ENCODE assay signal across 34 cellular contexts in genomic region chr18:73791081-73791480, GRCh38.
DNase-seq lines count a peak whose midpoint lies in the region; ATAC-seq and TF ChIP-seq lines count a peak whose summit lies in the region.
"Had no signal": no experiment of that assay in that cellular context is flagged by ENCODE, and none has a peak within 500 bp of the region (broad histone marks: within the 10 kb centered on the region; RNA-seq: fewer than 3 reads in every experiment).

No MANE protein-coding gene starts in this region.

- TF ChIP-seq EP300 in suprapubic skin (IDR thresholded peaks at IDR 0.05) (no peak), tibial nerve (IDR thresholded peaks at IDR 0.05) (no peak)

- H3K27ac ChIP-seq in suprapubic skin (no peak overlapping the region), tibial nerve (no peak overlapping the region)
- H3K27ac ChIP-seq: dorsolateral prefrontal cortex, gastroesophageal sphincter, neural progenitor cell, SJSA1, upper lobe of right lung had no signal

- ATAC-seq in naive thymus-derived CD8-positive, alpha-beta T cell, result no peak
- ATAC-seq: activated CD8-positive, alpha-beta T cell treated with anti-CD3 and anti-CD28 coated beads for 36 hours; gastroesophageal sphincter; K562; left lobe of liver; right cardiac atrium; stimulated activated effector memory CD8-positive, alpha-beta T cell treated with anti-CD3 and anti-CD28 coated beads, Interleukin-12 subunit alpha, Interleukin-12 subunit beta, amount 100 ng/mL, for 72 hours; upper lobe of right lung had no signal

- H3K36me3 ChIP-seq in suprapubic skin (no peaks in the 10 kb centered on the region), tibial nerve (no peaks in the 10 kb centered on the region)
- H3K36me3 ChIP-seq: gastroesophageal sphincter, neural progenitor cell, SJSA1, upper lobe of right lung had no signal

- H3K27ac Mint-ChIP-seq in naive thymus-derived CD8-positive, alpha-beta T cell, result no peak overlapping the region
- H3K27ac Mint-ChIP-seq: activated CD8-positive, alpha-beta T cell treated with anti-CD3 and anti-CD28 coated beads for 36 hours; activated naive CD8-positive, alpha-beta T cell; activated T-helper 2 cell treated with anti-CD3 and anti-CD28 coated beads, Interferon-gamma antibody, Interleukin-2, Interleukin-4, amounts not matched to agents 10 μg/mL and 5 μg/mL and 100 μg/mL, durations not matched to agents 14 hours and 24 hours and 36 hours; CD4-positive, alpha-beta T cell; neural progenitor cell; stimulated activated effector memory CD8-positive, alpha-beta T cell treated with anti-CD3 and anti-CD28 coated beads, Interleukin-12 subunit alpha, Interleukin-12 subunit beta, amount 100 ng/mL, for 72 hours; T-helper 1 cell treated with Interleukin-12 subunit alpha and Interleukin-12 subunit beta and Interleukin-4 antibody, amounts not matched to agents 30 μg/mL and 1 μg/mL, for 36 hours had no signal

- WGBS in suprapubic skin, result 43% methylated on average over 4 of the region's 4 CpGs
- 45 to 46% methylated on average over 4 of the region's 4 CpGs for WGBS in tibial nerve, 2 donors

- H3K27me3 ChIP-seq in suprapubic skin (no peaks in the 10 kb centered on the region), tibial nerve (no peaks in the 10 kb centered on the region)
- H3K27me3 ChIP-seq: dorsolateral prefrontal cortex, gastroesophageal sphincter, neural progenitor cell, SJSA1, upper lobe of right lung had no signal

- H3K4me3 Mint-ChIP-seq in naive thymus-derived CD8-positive, alpha-beta T cell, result no peak overlapping the region
- H3K4me3 Mint-ChIP-seq: activated CD8-positive, alpha-beta T cell treated with anti-CD3 and anti-CD28 coated beads for 36 hours; activated naive CD8-positive, alpha-beta T cell; CD4-positive, alpha-beta T cell; neural progenitor cell; stimulated activated effector memory CD8-positive, alpha-beta T cell treated with anti-CD3 and anti-CD28 coated beads, Interleukin-12 subunit alpha, Interleukin-12 subunit beta, amount 100 ng/mL, for 72 hours; T-helper 1 cell treated with Interleukin-12 subunit alpha and Interleukin-12 subunit beta and Interleukin-4 antibody, amounts not matched to agents 30 μg/mL and 1 μg/mL, for 36 hours had no signal

- H3K9me3 Mint-ChIP-seq in naive thymus-derived CD8-positive, alpha-beta T cell, result peaks cover 0 to 6% (median 0%) of the 10 kb centered on the region in 9 donors
- H3K9me3 Mint-ChIP-seq: activated CD8-positive, alpha-beta T cell treated with anti-CD3 and anti-CD28 coated beads for 36 hours; activated T-helper 2 cell treated with anti-CD3 and anti-CD28 coated beads, Interferon-gamma antibody, Interleukin-2, Interleukin-4, amounts not matched to agents 10 μg/mL and 5 μg/mL and 100 μg/mL, durations not matched to agents 14 hours and 24 hours and 36 hours; CD4-positive, alpha-beta T cell; T-helper 1 cell treated with Interleukin-12 subunit alpha and Interleukin-12 subunit beta and Interleukin-4 antibody, amounts not matched to agents 30 μg/mL and 1 μg/mL, for 36 hours had no signal

- no peaks in the 10 kb centered on the region for H3K36me3 Mint-ChIP-seq in naive thymus-derived CD8-positive, alpha-beta T cell
- H3K36me3 Mint-ChIP-seq: activated naive CD8-positive, alpha-beta T cell; stimulated activated effector memory CD8-positive, alpha-beta T cell treated with anti-CD3 and anti-CD28 coated beads, Interleukin-12 subunit alpha, Interleukin-12 subunit beta, amount 100 ng/mL, for 72 hours had no signal

- peak; percentile 79 for DNase-seq in AG10803 (ENCODE audit: low read depth)
- peak; percentile 65 for DNase-seq in RPMI7951 (ENCODE audit: low read depth)
- DNase-seq in epidermal melanocyte (ENCODE audit: insufficient read length, low spot score), result peak; percentile 35
- peak; percentile 42 for DNase-seq in foreskin melanocyte
- DNase-seq in suprapubic skin (ENCODE audit: low spot score in 2 of 2), result no peak
- DNase-seq in tibial nerve (ENCODE audit: low spot score in 2 of 2), result no peak
- DNase-seq in naive thymus-derived CD8-positive, alpha-beta T cell, result no peak
- no peak for DNase-seq in 8988T
- DNase-seq: ACHN; activated CD4-positive, alpha-beta T cell treated with anti-CD3 and anti-CD28 coated beads for 1 hour; activated CD8-positive, alpha-beta T cell treated with anti-CD3 and anti-CD28 coated beads for 36 hours; aorta; CD4-positive, alpha-beta T cell; dorsolateral prefrontal cortex; hypothalamus; mesenchymal stem cell; NCI-H1417 treated with DMSO at 0.1 percent for 48 hours; NCI-H2081 treated with DMSO at 0.1 percent for 48 hours; NCI-H226; posterior cingulate gyrus; right cardiac atrium; stimulated activated CD4-positive, alpha-beta T cell treated with anti-CD3 and anti-CD28 coated beads, Interleukin-12 subunit alpha, Interleukin-12 subunit beta, amount 100 ng/mL, for 4 hours; stimulated activated CD4-positive, alpha-beta T cell treated with anti-CD3 and anti-CD28 coated beads, Interleukin-4, amount 100 ng/mL, for 1 hour; substantia nigra; upper lobe of right lung had no signal

- no peaks in the 10 kb centered on the region for H3K4me1 Mint-ChIP-seq in naive thymus-derived CD8-positive, alpha-beta T cell
- H3K4me1 Mint-ChIP-seq: stimulated activated effector memory CD8-positive, alpha-beta T cell treated with anti-CD3 and anti-CD28 coated beads, Interleukin-12 subunit alpha, Interleukin-12 subunit beta, amount 100 ng/mL, for 72 hours had no signal

- POLR2A ChIA-PET in naive thymus-derived CD8-positive, alpha-beta T cell (lab: Charles Lee), result no interaction called here

- peaks cover 0 to 3% (median 0%) of the 10 kb centered on the region in 5 donors for H3K27me3 Mint-ChIP-seq in naive thymus-derived CD8-positive, alpha-beta T cell
- H3K27me3 Mint-ChIP-seq: activated CD8-positive, alpha-beta T cell treated with anti-CD3 and anti-CD28 coated beads for 36 hours; activated naive CD8-positive, alpha-beta T cell; CD4-positive, alpha-beta T cell had no signal

- H3K4me1 ChIP-seq in suprapubic skin (peaks cover 13% of the 10 kb centered on the region), tibial nerve (peaks cover 0 to 9% (median 0%) of the 10 kb centered on the region in 4 donors)
- H3K4me1 ChIP-seq: gastroesophageal sphincter, SJSA1, upper lobe of right lung had no signal

- H3K4me3 ChIP-seq in AG10803 (ENCODE audit: low read length) (no peak overlapping the region), suprapubic skin (no peak overlapping the region), tibial nerve (no peak overlapping the region)
- H3K4me3 ChIP-seq: dorsolateral prefrontal cortex, gastroesophageal sphincter, K562, neural progenitor cell, SJSA1, upper lobe of right lung had no signal

- no peak for TF ChIP-seq POLR2A in suprapubic skin (IDR thresholded peaks at IDR 0.05)
- no peak for TF ChIP-seq POLR2A in tibial nerve (IDR thresholded peaks at IDR 0.05)

- TF ChIP-seq CTCF in AG10803 (conservative IDR thresholded peaks at IDR 0.05; ENCODE audit: low read length) (no peak), suprapubic skin (IDR thresholded peaks at IDR 0.05) (no peak), tibial nerve (IDR thresholded peaks at IDR 0.05) (no peak)

- H3K9me3 ChIP-seq in suprapubic skin (no peaks in the 10 kb centered on the region), tibial nerve (no peaks in the 10 kb centered on the region)
- H3K9me3 ChIP-seq: gastroesophageal sphincter, SJSA1, upper lobe of right lung had no signal

Comparison
In these comparisons a context has a peak if more than half of its experiments do, and no peak if none do; other contexts are left out.
1. DNase-seq: peak in AG10803 (single experiment), RPMI7951 (single experiment), epidermal melanocyte (single experiment) and foreskin melanocyte (single experiment); none in suprapubic skin (0 of 2), tibial nerve (0 of 2), naive thymus-derived CD8-positive, alpha-beta T cell (0 of 10) and 8988T (single experiment).